23 cellular contexts compared by ENCODE assay signal in genomic region chr11:1556278-1557167, GRCh38. TPM values are rescaled to one million over a fixed set of nuclear protein-coding genes. Genes with fewer than 3 reads are reported as not detected.
DNase-seq lines count a peak whose midpoint lies in the region; ATAC-seq and TF ChIP-seq lines count a peak whose summit lies in the region.
"Had no signal": no experiment of that assay in that cellular context is flagged by ENCODE, and none has a peak within 500 bp of the region (broad histone marks: within the 10 kb centered on the region; RNA-seq: fewer than 3 reads in every experiment).

No MANE protein-coding gene starts in this region.

- H3K4me1 ChIP-seq in ascending aorta, result peaks cover 25 to 52% of the 10 kb centered on the region in 2 donors
- peaks cover 3 to 68% (median 26%) of the 10 kb centered on the region in 3 donors for H3K4me1 ChIP-seq in gastroesophageal sphincter
- H3K4me1 ChIP-seq in tibial nerve, result peaks cover 0 to 59% (median 27%) of the 10 kb centered on the region in 4 donors
- peaks cover 6% of the 10 kb centered on the region for H3K4me1 ChIP-seq in ovary (ENCODE audit: insufficient read depth)

- H3K36me3 ChIP-seq in ascending aorta (peaks cover 22 to 30% of the 10 kb centered on the region in 2 donors), gastroesophageal sphincter (peaks cover 0 to 15% of the 10 kb centered on the region in 2 donors), tibial nerve (peaks cover 0 to 21% (median 0%) of the 10 kb centered on the region in 3 donors), ovary (no peaks in the 10 kb centered on the region)

- H3K27ac ChIP-seq in ascending aorta (peak overlapping the region; percentile 93 to 98), gastroesophageal sphincter (peak overlapping the region in 3 of 4 donors; percentile 94 to 99 (median 96)), tibial nerve (peak overlapping the region; percentile 89 to 99 (median 94)), ovary (no peak overlapping the region)
- H3K27ac ChIP-seq: BLaER1 treated with 17β-estradiol and CSF1 and Interleukin-3, amounts not matched to agents 10 nM and 100 nM; PC-9 had no signal

- TF ChIP-seq POLR2A in gastroesophageal sphincter (IDR thresholded peaks at IDR 0.05), result no peak
- no peak for TF ChIP-seq POLR2A in tibial nerve (IDR thresholded peaks at IDR 0.05)
- TF ChIP-seq POLR2A in ovary (IDR thresholded peaks at IDR 0.05), result no peak

- TF ChIP-seq CTCF in ascending aorta (IDR thresholded peaks at IDR 0.05) (no peak), gastroesophageal sphincter (IDR thresholded peaks at IDR 0.05) (no peak), tibial nerve (IDR thresholded peaks at IDR 0.05) (no peak), ovary (IDR thresholded peaks at IDR 0.05) (no peak)

- H3K9me3 ChIP-seq in ascending aorta (no peaks in the 10 kb centered on the region), gastroesophageal sphincter (no peaks in the 10 kb centered on the region), tibial nerve (no peaks in the 10 kb centered on the region), ovary (no peaks in the 10 kb centered on the region)
- H3K9me3 ChIP-seq: BLaER1 treated with 17β-estradiol and CSF1 and Interleukin-3, amounts not matched to agents 10 nM and 100 nM had no signal

- DNase-seq in Right ventricle myocardium inferior (ENCODE audit: missing footprints) (peak; percentile 66), Right ventricle myocardium superior (no peak), ascending aorta (ENCODE audit: low spot score in 2 of 2) (no peak), tibial nerve (ENCODE audit: low spot score in 2 of 2) (no peak), ovary (no peak)
- DNase-seq: 8988T, DMS153, HCEC 1CT, KG1, NCI-H1092, NCI-H1436, NCI-H187 treated with DMSO at 0.1 percent for 48 hours, NCI-H2227 treated with DMSO at 0.1 percent for 48 hours, NCI-H510A treated with DMSO at 0.1 percent for 48 hours, NCI-H748 treated with DMSO at 0.1 percent for 48 hours, PC-9 had no signal

- ATAC-seq in Right ventricle myocardium inferior, result no peak
- no peak for ATAC-seq in Right ventricle myocardium superior (ENCODE audit: poor library complexity)
- ATAC-seq in gastroesophageal sphincter, result no peak
- no peak for ATAC-seq in GM19455 (IDR thresholded peaks at IDR 0.05; ENCODE audit: unreplicated experiment)
- ATAC-seq in HG03460 (IDR thresholded peaks at IDR 0.05; ENCODE audit: unreplicated experiment), result no peak
- ATAC-seq: SK-N-SH treated with all-trans-retinoic acid at 6 μM for 48 hours had no signal

- no peak overlapping the region for H3K4me3 ChIP-seq in ascending aorta
- H3K4me3 ChIP-seq in gastroesophageal sphincter, result no peak overlapping the region
- no peak overlapping the region for H3K4me3 ChIP-seq in tibial nerve
- no peak overlapping the region for H3K4me3 ChIP-seq in ovary
- H3K4me3 ChIP-seq: BLaER1 treated with 17β-estradiol and CSF1 and Interleukin-3, amounts not matched to agents 10 nM and 100 nM; PC-9 had no signal

- TF ChIP-seq EP300 in gastroesophageal sphincter (IDR thresholded peaks at IDR 0.05) (no peak), tibial nerve (IDR thresholded peaks at IDR 0.05) (no peak), ovary (IDR thresholded peaks at IDR 0.05) (no peak)

- H3K27me3 ChIP-seq in ascending aorta (no peaks in the 10 kb centered on the region), gastroesophageal sphincter (no peaks in the 10 kb centered on the region), tibial nerve (peaks cover 0 to 4% of the 10 kb centered on the region in 2 donors), ovary (no peaks in the 10 kb centered on the region)

- 73 to 77% methylated on average over 12 to 14 of the region's 105 CpGs for WGBS in gastroesophageal sphincter (ENCODE audit: low coverage in 1 of 2), 2 donors
- 70 to 71% methylated on average over 27 to 65 of the region's 105 CpGs for WGBS in tibial nerve, 2 donors
- 62 to 70% (median 65%) methylated on average over 38 to 105 of the region's 105 CpGs for WGBS in ovary, 3 donors

- intact Hi-C loops in Right ventricle myocardium inferior (cut with DNase I), result no loop called here
- intact Hi-C loops in Right ventricle myocardium superior (cut with DNase I), result no loop called here
- intact Hi-C loops in ascending aorta (cut with DNase I), result loop anchor here (10.0 kb wide), 1 partner anchor 712 kb away; the partner anchor contains the start of genes POLR2L and TSPAN4
- intact Hi-C loops in ovary (cut with DNase I), result no loop called here

RNA-seq across cellular contexts. Expression of gene DUSP8, which starts 15.5 kb away (rescaled TPM):
- total RNA-seq in Right ventricle myocardium inferior (10.5 TPM), Right ventricle myocardium superior (7.7 TPM), ascending aorta (27.0 TPM), gastroesophageal sphincter (1 to 10 TPM; 3.3 to 7.8 (median 4.9) TPM), tibial nerve (10 to 100 TPM in 1 of 4 donors, 1 to 10 TPM in 3; 1.9 to 10.8 (median 3.4) TPM), ovary (10 to 100 TPM in 2 of 7 donors, 1 to 10 TPM in 3, under 1 TPM in 2; 0.38 to 14.9 (median 1.3) TPM)
- polyA plus RNA-seq in ovary, result 1 to 10 TPM in 1 of 2 donors, under 1 TPM in 1; 0.59 to 1.6 TPM

RNA-seq across cellular contexts. Expression of gene KRTAP5-1, which starts 28.6 kb away (rescaled TPM):
- not detected for total RNA-seq in Right ventricle myocardium inferior
- not detected for total RNA-seq in Right ventricle myocardium superior
- total RNA-seq in ascending aorta, result not detected
- not detected for total RNA-seq in gastroesophageal sphincter
- not detected for total RNA-seq in tibial nerve
- total RNA-seq in ovary, result not detected
- not detected for polyA plus RNA-seq in ovary
- total RNA-seq: CD8-positive, alpha-beta T cell; G401; PC-9 had no signal

RNA-seq across cellular contexts. Expression of gene KRTAP5-2, which starts 41.6 kb away (rescaled TPM):
- not detected for total RNA-seq in Right ventricle myocardium inferior
- not detected for total RNA-seq in Right ventricle myocardium superior
- total RNA-seq in ascending aorta, result not detected
- total RNA-seq in gastroesophageal sphincter, result not detected
- total RNA-seq in tibial nerve, result not detected
- not detected for total RNA-seq in ovary
- polyA plus RNA-seq in ovary, result not detected
- total RNA-seq: CD8-positive, alpha-beta T cell; G401; PC-9 had no signal

RNA-seq across cellular contexts. Expression of gene KRTAP5-3, which starts 51.7 kb away (rescaled TPM):
- total RNA-seq in Right ventricle myocardium inferior (not detected), Right ventricle myocardium superior (not detected), ascending aorta (not detected), gastroesophageal sphincter (not detected), tibial nerve (not detected), ovary (not detected)
- polyA plus RNA-seq in ovary, result not detected
- total RNA-seq: CD8-positive, alpha-beta T cell; G401; PC-9 had no signal

Comparison
In these comparisons a context has a peak if more than half of its experiments do, and no peak if none do; other contexts are left out.
1. H3K27ac ChIP-seq: peak in ascending aorta (2 of 2), gastroesophageal sphincter (3 of 4) and tibial nerve (4 of 4); none in ovary (0 of 2).